In genomic region chr3:126418661-126419131, GRCh38 we compare ENCODE assay signal across 24 cellular contexts. TPM values are rescaled to one million over a fixed set of nuclear protein-coding genes. Genes with fewer than 3 reads are reported as not detected.
DNase-seq lines count a peak whose midpoint lies in the region; ATAC-seq and TF ChIP-seq lines count a peak whose summit lies in the region.
"Had no signal": no experiment of that assay in that cellular context is flagged by ENCODE, and none has a peak within 500 bp of the region (broad histone marks: within the 10 kb centered on the region; RNA-seq: fewer than 3 reads in every experiment).

No MANE protein-coding gene starts in this region.

- H3K36me3 Mint-ChIP-seq in activated CD8-positive, alpha-beta memory T cell treated with anti-CD3 and anti-CD28 coated beads, Interleukin-2, amount 10 ng/mL, durations not matched to agents 7 days and 5 days, result no peaks in the 10 kb centered on the region
- H3K36me3 Mint-ChIP-seq: CD8-positive, alpha-beta memory T cell had no signal

- no peak overlapping the region for H3K27ac Mint-ChIP-seq in activated CD8-positive, alpha-beta memory T cell treated with anti-CD3 and anti-CD28 coated beads, Interleukin-2, amount 10 ng/mL, durations not matched to agents 7 days and 5 days
- H3K27ac Mint-ChIP-seq: CD8-positive, alpha-beta memory T cell had no signal

- no peak overlapping the region for H3K4me3 ChIP-seq in osteoblast (ENCODE audit: insufficient read depth, low read length)
- H3K4me3 ChIP-seq in upper lobe of right lung, result no peak overlapping the region

- H2AFZ ChIP-seq in osteoblast (ENCODE audit: low read length), result no peak overlapping the region

- H3K79me2 ChIP-seq in osteoblast (ENCODE audit: insufficient read depth, low read length), result no peaks in the 10 kb centered on the region

- no peak overlapping the region for H3K4me3 Mint-ChIP-seq in activated CD8-positive, alpha-beta memory T cell treated with anti-CD3 and anti-CD28 coated beads, Interleukin-2, amount 10 ng/mL, durations not matched to agents 7 days and 5 days
- H3K4me3 Mint-ChIP-seq: CD8-positive, alpha-beta memory T cell had no signal

- H3K9me3 ChIP-seq in osteoblast (ENCODE audit: low read depth, low read length) (no peaks in the 10 kb centered on the region), upper lobe of right lung (no peaks in the 10 kb centered on the region)

- no peaks in the 10 kb centered on the region for H4K20me1 ChIP-seq in osteoblast (ENCODE audit: insufficient read depth, low read length)

- DNase-seq in activated CD8-positive, alpha-beta memory T cell treated with anti-CD3 and anti-CD28 coated beads, Interleukin-2, amount 50 U/mL, for 48 hours, result peak; percentile 37
- no peak for DNase-seq in activated CD8-positive, alpha-beta memory T cell treated with anti-CD3 and anti-CD28 coated beads, Interleukin-2, amount 10 ng/mL, durations not matched to agents 7 days and 5 days
- DNase-seq in ecto neural progenitor cell (ENCODE audit: low spot score) (peak; percentile 38), osteoblast (ENCODE audit: insufficient read length, low spot score, missing footprints) (peak; percentile 31), upper lobe of right lung (peak; percentile 58), cerebellum (ENCODE audit: low spot score) (no peak)
- DNase-seq: AML-193; C1 segment of cervical spinal cord; Calu3; CD8-positive, alpha-beta memory T cell; DMS153; GOT3; Karpas-422; NCI-H1417; NCI-H187; NCI-H446 treated with DMSO at 0.1 percent for 48 hours; NCI-H526 treated with DMSO at 0.1 percent for 48 hours; OCI-M1; SHP77 had no signal

- H3K36me3 ChIP-seq in osteoblast (ENCODE audit: insufficient read depth, low read length) (no peaks in the 10 kb centered on the region), upper lobe of right lung (no peaks in the 10 kb centered on the region)

- no peak overlapping the region for H3K27ac ChIP-seq in osteoblast (ENCODE audit: low read depth, low read length)
- H3K27ac ChIP-seq in upper lobe of right lung, result no peak overlapping the region

- H3K27me3 Mint-ChIP-seq in activated CD8-positive, alpha-beta memory T cell treated with anti-CD3 and anti-CD28 coated beads, Interleukin-2, amount 10 ng/mL, durations not matched to agents 7 days and 5 days, result peaks cover 4% of the 10 kb centered on the region

- no peaks in the 10 kb centered on the region for H3K4me1 Mint-ChIP-seq in activated CD8-positive, alpha-beta memory T cell treated with anti-CD3 and anti-CD28 coated beads, Interleukin-2, amount 10 ng/mL, durations not matched to agents 7 days and 5 days
- H3K4me1 Mint-ChIP-seq: CD8-positive, alpha-beta memory T cell had no signal

- H3K4me2 ChIP-seq in osteoblast (ENCODE audit: insufficient read depth, low read length), result no peak overlapping the region

- no peaks in the 10 kb centered on the region for H3K4me1 ChIP-seq in osteoblast (ENCODE audit: insufficient read depth, low read length)
- no peaks in the 10 kb centered on the region for H3K4me1 ChIP-seq in upper lobe of right lung

- CTCF ChIA-PET in activated CD8-positive, alpha-beta memory T cell treated with anti-CD3 and anti-CD28 coated beads, Interleukin-2, amount 10 ng/mL, durations not matched to agents 7 days and 5 days (lab: Charles Lee), result no interaction called here

- H3K27me3 ChIP-seq in osteoblast (ENCODE audit: insufficient read depth, low read length) (peaks cover 24% of the 10 kb centered on the region), upper lobe of right lung (peaks cover 50% of the 10 kb centered on the region)

- intact Hi-C loops in upper lobe of right lung (cut with DNase I), result no loop called here

- TF ChIP-seq CTCF in osteoblast (IDR thresholded peaks at IDR 0.05; ENCODE audit: extremely low read depth, low read depth, low read length) (no peak), upper lobe of right lung (IDR thresholded peaks at IDR 0.05) (no peak)

- no peak for ATAC-seq in activated CD8-positive, alpha-beta memory T cell treated with anti-CD3 and anti-CD28 coated beads, Interleukin-2, amount 10 ng/mL, durations not matched to agents 7 days and 5 days
- ATAC-seq in upper lobe of right lung (no peak), HG03159 (IDR thresholded peaks at IDR 0.05; ENCODE audit: unreplicated experiment) (no peak), HG03045 (IDR thresholded peaks at IDR 0.05; ENCODE audit: unreplicated experiment) (no peak)

- H3K9me3 Mint-ChIP-seq in activated CD8-positive, alpha-beta memory T cell treated with anti-CD3 and anti-CD28 coated beads, Interleukin-2, amount 10 ng/mL, durations not matched to agents 7 days and 5 days (ENCODE audit: low read depth), result no peaks in the 10 kb centered on the region
- H3K9me3 Mint-ChIP-seq: CD8-positive, alpha-beta memory T cell had no signal

RNA-seq across cellular contexts. Expression of gene CFAP100, which starts 24.0 kb away (rescaled TPM):
- total RNA-seq in activated CD8-positive, alpha-beta memory T cell treated with anti-CD3 and anti-CD28 coated beads, Interleukin-2, amount 10 ng/mL, durations not matched to agents 7 days and 5 days, result not detected
- total RNA-seq in osteoblast, result not detected in 2 replicates
- not detected for total RNA-seq in upper lobe of right lung
- total RNA-seq in cerebellum, result 1.8 TPM
- total RNA-seq: A172; Calu3; CD8-positive, alpha-beta memory T cell; G401; M059J had no signal

RNA-seq across cellular contexts. Expression of gene ZXDC, which starts 57.0 kb away (rescaled TPM):
- 10 to 100 TPM; 21.5 to 22.7 TPM for total RNA-seq in activated CD8-positive, alpha-beta memory T cell treated with anti-CD3 and anti-CD28 coated beads, Interleukin-2, amount 10 ng/mL, durations not matched to agents 7 days and 5 days
- 26.8 and 27.1 TPM in 2 replicates for total RNA-seq in osteoblast
- total RNA-seq in upper lobe of right lung, result 40.3 TPM
- 51.0 TPM for total RNA-seq in cerebellum

Comparison
In these comparisons a context has a peak if more than half of its experiments do, and no peak if none do; other contexts are left out.
1. DNase-seq: peak in activated CD8-positive, alpha-beta memory T cell treated with anti-CD3 and anti-CD28 coated beads, Interleukin-2, amount 50 U/mL, for 48 hours (single experiment), ecto neural progenitor cell (single experiment), osteoblast (single experiment) and upper lobe of right lung (single experiment); none in activated CD8-positive, alpha-beta memory T cell treated with anti-CD3 and anti-CD28 coated beads, Interleukin-2, amount 10 ng/mL, durations not matched to agents 7 days and 5 days (single experiment) and cerebellum (single experiment).